Comparison of ENCODE assay signal across 12 cellular contexts in genomic region chr11:128491195-128491936, GRCh38.
A peak's percentile ranks its signal among the peaks of the same experiment; 100 is the strongest.
DNase-seq lines count a peak whose midpoint lies in the region; ATAC-seq, FAIRE-seq and TF ChIP-seq lines count a peak whose summit lies in the region.
"Had no signal": no experiment of that assay in that cellular context is flagged by ENCODE, and none has a peak within 500 bp of the region (broad histone marks: within the 10 kb centered on the region; RNA-seq: fewer than 3 reads in every experiment).

No MANE protein-coding gene starts in this region.

- H3K9me3 ChIP-seq in HepG2 (ENCODE audit: low read length) = no peaks in the 10 kb centered on the region
- H3K9me3 ChIP-seq in upper lobe of right lung = no peaks in the 10 kb centered on the region
- H3K9me3 ChIP-seq: BE2C had no signal

- TF ChIP-seq EP300 in HepG2 (IDR thresholded peaks at IDR 0.05; ENCODE audit: low read depth in 2 of 2, low read length in 2 of 2) (no peak), HepG2 (CRISPR knock-in tag; IDR thresholded peaks at IDR 0.05; ENCODE audit: borderline replicate concordance) (no peak)

- no peak overlapping the region for H3K9ac ChIP-seq in HepG2 (ENCODE audit: insufficient read depth, low read depth, low read length)

- TF ChIP-seq CTCF in VCaP (conservative IDR thresholded peaks at IDR 0.05) = no peak
- TF ChIP-seq CTCF in HepG2 (CRISPR knock-in tag; IDR thresholded peaks at IDR 0.05) = no peak
- no peak for TF ChIP-seq CTCF in upper lobe of right lung (IDR thresholded peaks at IDR 0.05)

- FAIRE-seq in HepG2 (lab: Jason Lieb, UNC) = no peak
- no peak for FAIRE-seq in frontal cortex (lab: Jason Lieb, UNC)

- intact Hi-C loops in HepG2 (cut with micrococcal nuclease; ENCODE audit: unreplicated experiment) = no loop called here
- intact Hi-C loops in upper lobe of right lung (cut with DNase I) = no loop called here
- intact Hi-C loops in left ventricle myocardium superior (cut with micrococcal nuclease) = no loop called here

- CTCF ChIA-PET in activated naive CD4-positive, alpha-beta T cell treated with anti-CD3 and anti-CD28 coated beads, Interleukin-2, amount 10 ng/mL, durations not matched to agents 7 days and 5 days (lab: Charles Lee) = interaction anchor here (0.9 to 2.3 kb wide), 10 partner anchors 9 to 173 kb away, joined by 3 to 9 read pairs (median 4); no protein-coding TSS in a partner anchor
- CTCF ChIA-PET in HepG2 (lab: Yijun Ruan, JAX; ENCODE audit: low intra/inter-chr PET ratio, low total read pairs) = no interaction called here

- BruUV-seq in HepG2 (replicated peaks; lab: Mats Ljungman, UMichigan) = no TSS peak

- 4% methylated on average over 3 of the region's 3 CpGs for WGBS in HepG2 (ENCODE audit: low lambda C conversion rate)

- ATAC-seq in HepG2 (no peak), upper lobe of right lung (no peak), left ventricle myocardium superior (no peak)

- H3K79me2 ChIP-seq in HepG2 (ENCODE audit: insufficient read depth, low read length) = no peaks in the 10 kb centered on the region

- TF ChIP-seq POLR2A in HepG2 (IDR thresholded peaks at IDR 0.05; ENCODE audit: insufficient read depth in 1 of 2, low read depth in 2 of 2, low read length in 2 of 2) = no peak

- H3K27me3 ChIP-seq in HepG2 (ENCODE audit: control insufficient read depth in 1 of 2, insufficient read depth in 2 of 2, low read length in 2 of 2) (no peaks in the 10 kb centered on the region; a peak in 1 of 5 replicates), upper lobe of right lung (no peaks in the 10 kb centered on the region)
- H3K27me3 ChIP-seq: BE2C had no signal

- H3K9me3 Mint-ChIP-seq in activated naive CD4-positive, alpha-beta T cell treated with anti-CD3 and anti-CD28 coated beads, Interleukin-2, amount 10 ng/mL, durations not matched to agents 7 days and 5 days = no peaks in the 10 kb centered on the region
- H3K9me3 Mint-ChIP-seq: neural crest cell had no signal

- DNase-seq in activated naive CD4-positive, alpha-beta T cell treated with anti-CD3 and anti-CD28 coated beads, Interleukin-2, amount 10 ng/mL, durations not matched to agents 7 days and 5 days = no peak
- no peak for DNase-seq in activated naive CD4-positive, alpha-beta T cell treated with anti-CD3 and anti-CD28 coated beads, Interleukin-2, amount 50 U/mL, for 16 hours
- DNase-seq in HepG2 (ENCODE audit: low spot score) (no peak), upper lobe of right lung (no peak), left ventricle myocardium superior (no peak), NCI-H2029 treated with DMSO at 0.1 percent for 48 hours (lab: John Stamatoyannopoulos, UW) (no peak), frontal cortex (ENCODE audit: low spot score in 2 of 2) (no peak)
- DNase-seq: amniotic stem cell, BE2C, KG1 had no signal

- peaks cover 98% of the 10 kb centered on the region for H3K4me1 Mint-ChIP-seq in activated naive CD4-positive, alpha-beta T cell treated with anti-CD3 and anti-CD28 coated beads, Interleukin-2, amount 10 ng/mL, durations not matched to agents 7 days and 5 days

- in situ Hi-C loops in HepG2 (cut with HindIII; ENCODE audit: extremely low pct_ligation_motif_present, low pct_unique_long_range_greater_than_20kb) = no loop called here

- H3K36me3 Mint-ChIP-seq in activated naive CD4-positive, alpha-beta T cell treated with anti-CD3 and anti-CD28 coated beads, Interleukin-2, amount 10 ng/mL, durations not matched to agents 7 days and 5 days = peaks cover 88% of the 10 kb centered on the region

- H3K27ac ChIP-seq in VCaP (peak overlapping the region; percentile 9; the same call in 1 of the 2 replicates), HepG2 (ENCODE audit: extremely low read length, insufficient read depth, low read length) (no peak overlapping the region), upper lobe of right lung (peak overlapping the region; percentile 32)

- peak overlapping the region; percentile 88 for H3K27ac Mint-ChIP-seq in activated naive CD4-positive, alpha-beta T cell treated with anti-CD3 and anti-CD28 coated beads, Interleukin-2, amount 10 ng/mL, durations not matched to agents 7 days and 5 days

- peak overlapping the region; percentile 65 for H3K4me3 Mint-ChIP-seq in activated naive CD4-positive, alpha-beta T cell treated with anti-CD3 and anti-CD28 coated beads, Interleukin-2, amount 10 ng/mL, durations not matched to agents 7 days and 5 days
- H3K4me3 Mint-ChIP-seq: neural crest cell had no signal

- no peak for TF ChIP-seq RAD21 in HepG2 (CRISPR knock-in tag; IDR thresholded peaks at IDR 0.05)

- H3K4me3 ChIP-seq in HepG2 (replicated peaks in 1 of 3; ENCODE audit: insufficient read depth in 1 of 3, low read depth in 2 of 3, low read length in 3 of 3) = no peak overlapping the region
- H3K4me3 ChIP-seq in upper lobe of right lung = no peak overlapping the region

- no peaks in the 10 kb centered on the region for H3K27me3 Mint-ChIP-seq in activated naive CD4-positive, alpha-beta T cell treated with anti-CD3 and anti-CD28 coated beads, Interleukin-2, amount 10 ng/mL, durations not matched to agents 7 days and 5 days

- H3K36me3 ChIP-seq in HepG2 (replicated peaks in 1 of 2; ENCODE audit: control insufficient read depth in 1 of 2, insufficient read depth in 2 of 2, low read length in 2 of 2) (no peaks in the 10 kb centered on the region), upper lobe of right lung (peaks cover 38% of the 10 kb centered on the region)
- H3K36me3 ChIP-seq: BE2C had no signal

- no peak overlapping the region for H3K4me2 ChIP-seq in HepG2 (ENCODE audit: low read depth, low read length)

- no peak overlapping the region for H2AFZ ChIP-seq in HepG2 (ENCODE audit: low read length)

- H3K4me1 ChIP-seq in HepG2 (ENCODE audit: insufficient read depth, low read length) = no peaks in the 10 kb centered on the region
- peaks cover 42% of the 10 kb centered on the region for H3K4me1 ChIP-seq in upper lobe of right lung
- H3K4me1 ChIP-seq: BE2C had no signal

- H4K20me1 ChIP-seq in HepG2 (ENCODE audit: insufficient read depth, low read length) = no peaks in the 10 kb centered on the region

- POLR2A ChIA-PET in HepG2 (lab: Yijun Ruan, JAX) = no interaction called here

TF ChIP-seq in HepG2, 621 proteins besides CTCF, POLR2A, EP300 and RAD21 (continues in another document):
- TF ChIP-seq SYNCRIP (IDR thresholded peaks at IDR 0.05; ENCODE audit: insufficient read depth, low read depth, low read length) = no peak
- no peak for TF ChIP-seq HMG20A (CRISPR knock-in tag; IDR thresholded peaks at IDR 0.05; ENCODE audit: borderline replicate concordance)
- TF ChIP-seq MXD4 (CRISPR knock-in tag; IDR thresholded peaks at IDR 0.05) = no peak
- TF ChIP-seq, protein P1, sequence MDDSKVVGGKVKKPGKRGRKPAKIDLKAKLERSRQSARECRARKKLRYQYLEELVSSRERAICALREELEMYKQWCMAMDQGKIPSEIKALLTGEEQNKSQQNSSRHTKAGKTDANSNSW (CRISPR knock-in tag; IDR thresholded peaks at IDR 0.05; ENCODE audit: borderline replicate concordance) = no peak
- TF ChIP-seq, protein P2, sequence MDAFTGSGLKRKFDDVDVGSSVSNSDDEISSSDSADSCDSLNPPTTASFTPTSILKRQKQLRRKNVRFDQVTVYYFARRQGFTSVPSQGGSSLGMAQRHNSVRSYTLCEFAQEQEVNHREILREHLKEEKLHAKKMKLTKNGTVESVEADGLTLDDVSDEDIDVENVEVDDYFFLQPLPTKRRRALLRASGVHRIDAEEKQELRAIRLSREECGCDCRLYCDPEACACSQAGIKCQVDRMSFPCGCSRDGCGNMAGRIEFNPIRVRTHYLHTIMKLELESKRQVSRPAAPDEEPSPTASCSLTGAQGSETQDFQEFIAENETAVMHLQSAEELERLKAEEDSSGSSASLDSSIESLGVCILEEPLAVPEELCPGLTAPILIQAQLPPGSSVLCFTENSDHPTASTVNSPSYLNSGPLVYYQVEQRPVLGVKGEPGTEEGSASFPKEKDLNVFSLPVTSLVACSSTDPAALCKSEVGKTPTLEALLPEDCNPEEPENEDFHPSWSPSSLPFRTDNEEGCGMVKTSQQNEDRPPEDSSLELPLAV (CRISPR knock-in tag; conservative IDR thresholded peaks at IDR 0.05; ENCODE audit: low read depth) = no peak
- TF ChIP-seq, protein P3, sequence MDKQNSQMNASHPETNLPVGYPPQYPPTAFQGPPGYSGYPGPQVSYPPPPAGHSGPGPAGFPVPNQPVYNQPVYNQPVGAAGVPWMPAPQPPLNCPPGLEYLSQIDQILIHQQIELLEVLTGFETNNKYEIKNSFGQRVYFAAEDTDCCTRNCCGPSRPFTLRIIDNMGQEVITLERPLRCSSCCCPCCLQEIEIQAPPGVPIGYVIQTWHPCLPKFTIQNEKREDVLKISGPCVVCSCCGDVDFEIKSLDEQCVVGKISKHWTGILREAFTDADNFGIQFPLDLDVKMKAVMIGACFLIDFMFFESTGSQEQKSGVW (CRISPR knock-in tag; IDR thresholded peaks at IDR 0.05; ENCODE audit: borderline replicate concordance) = no peak
- TF ChIP-seq U2AF2 (IDR thresholded peaks at IDR 0.05; ENCODE audit: low read depth, low read length) = no peak
- no peak for TF ChIP-seq ZNF33B (CRISPR knock-in tag; IDR thresholded peaks at IDR 0.05)
- no peak for TF ChIP-seq NFATC3 (CRISPR knock-in tag; IDR thresholded peaks at IDR 0.05)
- TF ChIP-seq ONECUT2 (CRISPR knock-in tag; IDR thresholded peaks at IDR 0.05) = no peak
- peak; percentile 53; the same call in 1 of the 2 replicates for TF ChIP-seq FOXA3 (CRISPR knock-in tag; IDR thresholded peaks at IDR 0.05)
